ENCODE assay signal across 9 cellular contexts in genomic region chr9:38417003-38417965, GRCh38. TPM values are rescaled to one million over a fixed set of nuclear protein-coding genes. Genes with fewer than 3 reads are reported as not detected.
DNase-seq lines count a peak whose midpoint lies in the region; ATAC-seq, FAIRE-seq and TF ChIP-seq lines count a peak whose summit lies in the region.
"Had no signal": no experiment of that assay in that cellular context is flagged by ENCODE, and none has a peak within 500 bp of the region (broad histone marks: within the 10 kb centered on the region; RNA-seq: fewer than 3 reads in every experiment).

No MANE protein-coding gene starts in this region.

- peak; percentile 29 for DNase-seq in AG20443 (ENCODE audit: low spot score)
- DNase-seq in NCI-H1694 (lab: John Stamatoyannopoulos, UW): peak; percentile 70
- DNase-seq in astrocyte (ENCODE audit: low read depth): no peak
- DNase-seq in tibial nerve (ENCODE audit: low spot score in 2 of 2): no peak
- DNase-seq in GM03348 (ENCODE audit: low spot score): no peak

- no peak for TF ChIP-seq EP300 in tibial nerve (IDR thresholded peaks at IDR 0.05)

- TF ChIP-seq POLR2A in tibial nerve (IDR thresholded peaks at IDR 0.05): no peak

- H3K27me3 Mint-ChIP-seq in astrocyte (ENCODE audit: low read depth, unreplicated experiment) (peaks cover 35% of the 10 kb centered on the region), nephron (ENCODE audit: low read depth) (peaks cover 56% of the 10 kb centered on the region)

- no peak overlapping the region for H3K27ac ChIP-seq in astrocyte (ENCODE audit: low read depth, low read length)
- no peak overlapping the region for H3K27ac ChIP-seq in tibial nerve

- H3K79me2 ChIP-seq in astrocyte (ENCODE audit: insufficient read depth, low read length): no peaks in the 10 kb centered on the region

- peaks cover 45% of the 10 kb centered on the region for H3K27me3 ChIP-seq in astrocyte (ENCODE audit: insufficient read depth, low read length)
- peaks cover 0 to 51% of the 10 kb centered on the region in 2 donors for H3K27me3 ChIP-seq in tibial nerve

- ATAC-seq in GM18498 (IDR thresholded peaks at IDR 0.05; ENCODE audit: unreplicated experiment) (peak; percentile 65), HG02981 (IDR thresholded peaks at IDR 0.05; ENCODE audit: unreplicated experiment) (no peak)

- FAIRE-seq in astrocyte (lab: Jason Lieb, UNC): no peak

- no peak overlapping the region for H3K4me2 ChIP-seq in astrocyte (ENCODE audit: low read length)

- WGBS in tibial nerve, 2 donors: 68 to 73% methylated on average over 8 of the region's 8 CpGs

- H3K36me3 ChIP-seq in astrocyte (ENCODE audit: insufficient read depth, low read length): no peaks in the 10 kb centered on the region
- no peaks in the 10 kb centered on the region for H3K36me3 ChIP-seq in tibial nerve

- H3K4me1 ChIP-seq in astrocyte (ENCODE audit: insufficient read depth, low read length) (peaks cover 4% of the 10 kb centered on the region), tibial nerve (no peaks in the 10 kb centered on the region)

- H3K9ac ChIP-seq in astrocyte (ENCODE audit: low read length): no peak overlapping the region

- H2AFZ ChIP-seq in astrocyte (ENCODE audit: low read depth, low read length): no peak overlapping the region

- H4K20me1 ChIP-seq in astrocyte (ENCODE audit: insufficient read depth, low read length): no peaks in the 10 kb centered on the region

- peaks cover 9% of the 10 kb centered on the region for H3K4me1 Mint-ChIP-seq in astrocyte (ENCODE audit: low read depth, unreplicated experiment)
- H3K4me1 Mint-ChIP-seq in nephron: peaks cover 50% of the 10 kb centered on the region
- H3K4me1 Mint-ChIP-seq: central memory CD8-positive, alpha-beta T cell had no signal

- H3K36me3 Mint-ChIP-seq in astrocyte (ENCODE audit: low read depth, unreplicated experiment) (no peaks in the 10 kb centered on the region), nephron (ENCODE audit: low read depth) (no peaks in the 10 kb centered on the region)

- H3K4me3 Mint-ChIP-seq in astrocyte (ENCODE audit: unreplicated experiment): no peak overlapping the region
- H3K4me3 Mint-ChIP-seq in nephron: no peak overlapping the region
- H3K4me3 Mint-ChIP-seq: central memory CD8-positive, alpha-beta T cell had no signal

- H3K9me3 ChIP-seq in astrocyte (ENCODE audit: insufficient read depth, low read depth, low read length) (no peaks in the 10 kb centered on the region), tibial nerve (no peaks in the 10 kb centered on the region)

- H3K9me3 Mint-ChIP-seq in astrocyte (ENCODE audit: unreplicated experiment) (no peaks in the 10 kb centered on the region), nephron (no peaks in the 10 kb centered on the region)
- H3K9me3 Mint-ChIP-seq: central memory CD8-positive, alpha-beta T cell had no signal

- TF ChIP-seq CTCF in astrocyte (IDR thresholded peaks at IDR 0.05; ENCODE audit: insufficient read depth, low read depth, low read length) (peak; percentile 60), nephron (IDR thresholded peaks at IDR 0.05; ENCODE audit: unreplicated experiment in 3 of 3) (peak; percentile 22 to 53 (median 38)), tibial nerve (IDR thresholded peaks at IDR 0.05) (peak in 1 of 5 experiments; percentile 14)

- H3K27ac Mint-ChIP-seq in astrocyte (ENCODE audit: unreplicated experiment) (no peak overlapping the region), nephron (no peak overlapping the region)

- H3K4me3 ChIP-seq in astrocyte (ENCODE audit: insufficient read depth, low read depth, low read length) (no peak overlapping the region), tibial nerve (no peak overlapping the region)

RNA-seq across cellular contexts. Expression of gene IGFBPL1, which starts 7.0 kb away (rescaled TPM):
- total RNA-seq in astrocyte: 5.6 and 11.0 TPM in 2 replicates
- under 1 TPM in 1 of 4 donors, not detected in 3; 0.60 TPM for total RNA-seq in tibial nerve

RNA-seq across cellular contexts. Expression of gene ALDH1B1, which starts 24.8 kb away (rescaled TPM):
- total RNA-seq in astrocyte (124 and 137 TPM in 2 replicates), tibial nerve (10 to 100 TPM in 2 of 4 donors, 1 to 10 TPM in 2; 7.9 to 15.3 (median 11.0) TPM)

Comparison
In these comparisons a context has a peak if more than half of its experiments do, and no peak if none do; other contexts are left out.
1. DNase-seq: peak in AG20443 (single experiment) and NCI-H1694 (single experiment); none in astrocyte (single experiment), tibial nerve (0 of 2) and GM03348 (single experiment).